ENCODE assay signal across 9 cellular contexts in the genomic region with DNA sequence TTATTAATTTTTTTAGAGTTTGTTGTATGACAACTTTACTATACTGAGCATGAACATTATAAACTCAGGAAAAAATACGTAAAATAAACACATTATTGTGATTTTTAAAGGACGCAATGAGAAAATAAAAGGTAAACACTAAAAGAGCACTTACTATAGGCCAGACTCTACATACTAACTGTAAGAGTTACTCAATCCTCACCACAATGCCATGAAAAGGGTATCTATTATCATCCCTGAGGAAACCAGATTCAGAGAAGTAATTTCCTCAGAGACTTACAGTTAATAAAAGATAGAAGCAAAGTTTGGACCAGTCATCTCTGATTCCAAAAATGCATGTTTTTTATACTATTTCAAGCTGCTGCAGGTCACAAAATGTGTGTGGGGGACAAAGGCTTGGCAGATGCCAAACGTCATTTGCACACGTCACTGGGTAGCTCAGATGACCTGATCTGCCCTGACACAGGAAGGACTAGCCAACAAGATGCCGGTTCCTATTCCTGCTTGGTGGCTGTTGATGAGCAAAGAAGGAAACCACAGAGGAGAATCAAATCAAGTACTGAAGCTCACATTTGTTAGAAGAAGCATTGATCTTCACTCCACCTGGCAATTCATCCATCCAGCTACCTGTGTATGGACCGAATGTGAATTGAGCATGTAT. TPM values are rescaled to one million over a fixed set of nuclear protein-coding genes. Genes with fewer than 3 reads are reported as not detected.
A peak's percentile ranks its signal among the peaks of the same experiment; 100 is the strongest.
DNase-seq lines count a peak whose midpoint lies in the region; ATAC-seq, FAIRE-seq and TF ChIP-seq lines count a peak whose summit lies in the region.
"Had no signal": no experiment of that assay in that cellular context is flagged by ENCODE, and none has a peak within 500 bp of the region (broad histone marks: within the 10 kb centered on the region; RNA-seq: fewer than 3 reads in every experiment).

No MANE protein-coding gene starts in this region.

- TF ChIP-seq EP300 in HepG2 (IDR thresholded peaks at IDR 0.05; ENCODE audit: low read depth in 2 of 2, low read length in 2 of 2): no peak
- no peak for TF ChIP-seq EP300 in HepG2 (CRISPR knock-in tag; IDR thresholded peaks at IDR 0.05; ENCODE audit: borderline replicate concordance)

- H4K20me1 ChIP-seq in HepG2 (ENCODE audit: insufficient read depth, low read length): no peaks in the 10 kb centered on the region

- peaks cover 56% of the 10 kb centered on the region for H3K4me1 Mint-ChIP-seq in activated CD4-positive, alpha-beta memory T cell treated with anti-CD3 and anti-CD28 coated beads, Interleukin-2, amount 10 ng/mL, durations not matched to agents 7 days and 5 days
- peaks cover 59% of the 10 kb centered on the region for H3K4me1 Mint-ChIP-seq in stimulated activated naive CD8-positive, alpha-beta T cell treated with anti-CD3 and anti-CD28 coated beads, Interleukin-15, amount 100 ng/mL, for 72 hours

- TF ChIP-seq POLR2A in right lobe of liver (IDR thresholded peaks at IDR 0.05) (no peak), HepG2 (IDR thresholded peaks at IDR 0.05; ENCODE audit: insufficient read depth in 1 of 2, low read depth in 2 of 2, low read length in 2 of 2) (no peak)

- no peak overlapping the region for H3K9ac ChIP-seq in HepG2 (ENCODE audit: insufficient read depth, low read depth, low read length)

- ATAC-seq in right lobe of liver: peak; percentile 61 to 78 (median 66)
- no peak for ATAC-seq in HepG2
- ATAC-seq in stimulated activated naive CD8-positive, alpha-beta T cell treated with anti-CD3 and anti-CD28 coated beads, Interleukin-15, amount 100 ng/mL, for 72 hours: peak; percentile 91
- ATAC-seq in SK-N-SH treated with all-trans-retinoic acid at 6 μM for 48 hours: no peak
- ATAC-seq in GM21737 (IDR thresholded peaks at IDR 0.05; ENCODE audit: unreplicated experiment): no peak

- no TSS peak for BruUV-seq in HepG2 (replicated peaks; lab: Mats Ljungman, UMichigan)

- TF ChIP-seq CTCF in right lobe of liver (IDR thresholded peaks at IDR 0.05) (no peak), HepG2 (CRISPR knock-in tag; IDR thresholded peaks at IDR 0.05) (no peak)

- no peak for FAIRE-seq in HepG2 (lab: Jason Lieb, UNC)

- POLR2A ChIA-PET in HepG2 (lab: Yijun Ruan, JAX): no interaction called here
- POLR2A ChIA-PET in activated CD4-positive, alpha-beta memory T cell treated with anti-CD3 and anti-CD28 coated beads, Interleukin-2, amount 10 ng/mL, durations not matched to agents 7 days and 5 days (lab: Charles Lee): interaction anchor here (1.0 to 1.5 kb wide), 3 partner anchors 28 to 74 kb away, joined by 3 to 4 read pairs (median 4); partner anchors contain the start of gene KLHL6

- H3K79me2 ChIP-seq in HepG2 (ENCODE audit: insufficient read depth, low read length): no peaks in the 10 kb centered on the region

- H3K4me1 ChIP-seq in right lobe of liver (peaks cover 0 to 5% (median 0%) of the 10 kb centered on the region in 4 donors), HepG2 (ENCODE audit: insufficient read depth, low read length) (peaks cover 25% of the 10 kb centered on the region)

- H3K27ac ChIP-seq in right lobe of liver (no peak overlapping the region), HepG2 (ENCODE audit: extremely low read length, insufficient read depth, low read length) (no peak overlapping the region)

- intact Hi-C loops in right lobe of liver (cut with DNase I): no loop called here
- intact Hi-C loops in HepG2 (cut with micrococcal nuclease; ENCODE audit: unreplicated experiment): no loop called here

- 78% methylated on average over 3 of the region's 6 CpGs for WGBS in right lobe of liver (ENCODE audit: insufficient coverage, low coverage, low lambda C conversion rate, missing lambda C conversion rate)
- 55% methylated on average over 5 of the region's 6 CpGs for WGBS in HepG2 (ENCODE audit: low lambda C conversion rate)

- H3K9me3 ChIP-seq in right lobe of liver (no peaks in the 10 kb centered on the region), HepG2 (ENCODE audit: low read length) (no peaks in the 10 kb centered on the region)

- H3K27me3 ChIP-seq in right lobe of liver (no peaks in the 10 kb centered on the region), HepG2 (ENCODE audit: control insufficient read depth in 1 of 2, insufficient read depth in 2 of 2, low read length in 2 of 2) (peaks cover 0 to 14% of the 10 kb centered on the region in 2 experiments; a peak in 2 of 5 replicates)

- no peaks in the 10 kb centered on the region for H3K27me3 Mint-ChIP-seq in activated CD4-positive, alpha-beta memory T cell treated with anti-CD3 and anti-CD28 coated beads, Interleukin-2, amount 10 ng/mL, durations not matched to agents 7 days and 5 days
- no peaks in the 10 kb centered on the region for H3K27me3 Mint-ChIP-seq in stimulated activated naive CD8-positive, alpha-beta T cell treated with anti-CD3 and anti-CD28 coated beads, Interleukin-15, amount 100 ng/mL, for 72 hours

- H2AFZ ChIP-seq in HepG2 (ENCODE audit: low read length): no peak overlapping the region

- H3K9me3 Mint-ChIP-seq in activated CD4-positive, alpha-beta memory T cell treated with anti-CD3 and anti-CD28 coated beads, Interleukin-2, amount 10 ng/mL, durations not matched to agents 7 days and 5 days: no peaks in the 10 kb centered on the region
- no peaks in the 10 kb centered on the region for H3K9me3 Mint-ChIP-seq in stimulated activated naive CD8-positive, alpha-beta T cell treated with anti-CD3 and anti-CD28 coated beads, Interleukin-15, amount 100 ng/mL, for 72 hours

- no peak for TF ChIP-seq RAD21 in HepG2 (CRISPR knock-in tag; IDR thresholded peaks at IDR 0.05)

- H3K4me3 ChIP-seq in right lobe of liver: no peak overlapping the region
- no peak overlapping the region for H3K4me3 ChIP-seq in HepG2 (replicated peaks in 1 of 3; ENCODE audit: insufficient read depth in 1 of 3, low read depth in 2 of 3, low read length in 3 of 3)

- DNase-seq in right lobe of liver (peak in 1 of 3 donors; percentile 42), HepG2 (ENCODE audit: low spot score) (no peak), islet precursor cell (peak; percentile 29), DMS53 (lab: John Stamatoyannopoulos, UW) (no peak)
- DNase-seq in activated CD4-positive, alpha-beta memory T cell treated with anti-CD3 and anti-CD28 coated beads, Interleukin-2, amount 10 ng/mL, durations not matched to agents 7 days and 5 days: peak; percentile 71
- DNase-seq in stimulated activated naive CD8-positive, alpha-beta T cell treated with anti-CD3 and anti-CD28 coated beads, Interleukin-15, amount 100 ng/mL, for 72 hours: peak; percentile 19 to 62
- DNase-seq: NCI-H2029 had no signal

- in situ Hi-C loops in HepG2 (cut with HindIII; ENCODE audit: extremely low pct_ligation_motif_present, low pct_unique_long_range_greater_than_20kb): no loop called here

- H3K36me3 ChIP-seq in right lobe of liver (no peaks in the 10 kb centered on the region), HepG2 (replicated peaks in 1 of 2; ENCODE audit: control insufficient read depth in 1 of 2, insufficient read depth in 2 of 2, low read length in 2 of 2) (no peaks in the 10 kb centered on the region)

- no peak overlapping the region for H3K4me2 ChIP-seq in HepG2 (ENCODE audit: low read depth, low read length)

- peak overlapping the region; percentile 79 for H3K27ac Mint-ChIP-seq in activated CD4-positive, alpha-beta memory T cell treated with anti-CD3 and anti-CD28 coated beads, Interleukin-2, amount 10 ng/mL, durations not matched to agents 7 days and 5 days
- H3K27ac Mint-ChIP-seq in stimulated activated naive CD8-positive, alpha-beta T cell treated with anti-CD3 and anti-CD28 coated beads, Interleukin-15, amount 100 ng/mL, for 72 hours: peak overlapping the region in 1 of 2 donors; percentile 40

- H3K36me3 Mint-ChIP-seq in activated CD4-positive, alpha-beta memory T cell treated with anti-CD3 and anti-CD28 coated beads, Interleukin-2, amount 10 ng/mL, durations not matched to agents 7 days and 5 days (ENCODE audit: low read depth): peaks cover 37% of the 10 kb centered on the region

- CTCF ChIA-PET in HepG2 (lab: Yijun Ruan, JAX; ENCODE audit: low intra/inter-chr PET ratio, low total read pairs): no interaction called here
- CTCF ChIA-PET in activated CD4-positive, alpha-beta memory T cell treated with anti-CD3 and anti-CD28 coated beads, Interleukin-2, amount 10 ng/mL, durations not matched to agents 7 days and 5 days (lab: Charles Lee): interaction anchor here (1.0 to 2.1 kb wide), 2 partner anchors 80 to 254 kb away, joined by 4 to 7 read pairs; no protein-coding TSS in a partner anchor

- H3K4me3 Mint-ChIP-seq in activated CD4-positive, alpha-beta memory T cell treated with anti-CD3 and anti-CD28 coated beads, Interleukin-2, amount 10 ng/mL, durations not matched to agents 7 days and 5 days: no peak overlapping the region
- peak overlapping the region; percentile 19 to 56 for H3K4me3 Mint-ChIP-seq in stimulated activated naive CD8-positive, alpha-beta T cell treated with anti-CD3 and anti-CD28 coated beads, Interleukin-15, amount 100 ng/mL, for 72 hours

RNA-seq across cellular contexts. Expression of gene KLHL6, which starts 42.3 kb away (rescaled TPM):
- total RNA-seq in right lobe of liver: 1 to 10 TPM in 4 of 6 experiments, under 1 TPM in 2; 0.59 to 2.7 (median 1.6) TPM
- total RNA-seq in HepG2 (2016; rRNA removed; fragmentation: Illumina TruSeq; extraction: Trizol): not detected in 2 replicates
- not detected in 2 replicates for total RNA-seq in HepG2 (2016; cell fraction: cytosol; rRNA removed; fragmentation: Illumina TruSeq; extraction: Trizol; ENCODE audit: low read depth)
- not detected in 2 replicates for total RNA-seq in HepG2 (2016; cell fraction: insoluble cytoplasmic fraction; rRNA removed; fragmentation: Illumina TruSeq; extraction: Trizol)
- total RNA-seq in HepG2 (2016; cell fraction: membrane; rRNA removed; fragmentation: Illumina TruSeq; extraction: Trizol): not detected in 2 replicates
- total RNA-seq in HepG2 (2016; cell fraction: nucleus; rRNA removed; fragmentation: Illumina TruSeq; extraction: Trizol): not detected in 2 replicates
- not detected in 2 replicates for polyA plus RNA-seq in HepG2 (2011; rRNA removed)
- 0.03 TPM in 1 of 2 replicates, not detected in the other for polyA plus RNA-seq in HepG2 (2011; cell fraction: cytosol; rRNA removed)
- polyA plus RNA-seq in HepG2 (2011; cell fraction: nucleus; rRNA removed): 0.05 TPM in 1 of 2 replicates, not detected in the other
- 0.04 and 0.07 TPM in 2 replicates for polyA plus RNA-seq in HepG2 (2012)
- not detected in 2 replicates for polyA plus RNA-seq in HepG2 (2016; cell fraction: cytosol; fragmentation: Illumina TruSeq; extraction: Trizol; ENCODE audit: low read depth)
- not detected in 2 replicates for polyA plus RNA-seq in HepG2 (2016; cell fraction: insoluble cytoplasmic fraction; fragmentation: Illumina TruSeq; extraction: Trizol; ENCODE audit: low read depth)
- not detected in 2 replicates for polyA plus RNA-seq in HepG2 (2016; cell fraction: membrane; fragmentation: Illumina TruSeq; extraction: Trizol; ENCODE audit: low read depth)
- polyA plus RNA-seq in HepG2 (2016; cell fraction: nucleus; fragmentation: Illumina TruSeq; extraction: Trizol; ENCODE audit: insufficient read depth, low read depth): not detected in 2 replicates
- polyA minus RNA-seq in HepG2 (2011; rRNA and poly(A)+ RNA removed; ENCODE audit: low replicate concordance): 0.33 TPM in 1 of 2 replicates, not detected in the other
- not detected in 2 replicates for polyA minus RNA-seq in HepG2 (2011; cell fraction: cytosol; rRNA and poly(A)+ RNA removed)
- polyA minus RNA-seq in HepG2 (2011; cell fraction: nucleus; rRNA and poly(A)+ RNA removed): not detected in 2 replicates
- total RNA-seq in activated CD4-positive, alpha-beta memory T cell treated with anti-CD3 and anti-CD28 coated beads, Interleukin-2, amount 10 ng/mL, durations not matched to agents 7 days and 5 days: 10 to 100 TPM; 47.1 to 48.6 TPM

Comparison
In these comparisons a context has a peak if more than half of its experiments do, and no peak if none do; other contexts are left out.
1. ATAC-seq: peak in right lobe of liver (4 of 4) and stimulated activated naive CD8-positive, alpha-beta T cell treated with anti-CD3 and anti-CD28 coated beads, Interleukin-15, amount 100 ng/mL, for 72 hours (single experiment); none in HepG2 (single experiment), SK-N-SH treated with all-trans-retinoic acid at 6 μM for 48 hours (single experiment) and GM21737 (single experiment).
2. DNase-seq: peak in activated CD4-positive, alpha-beta memory T cell treated with anti-CD3 and anti-CD28 coated beads, Interleukin-2, amount 10 ng/mL, durations not matched to agents 7 days and 5 days (single experiment), islet precursor cell (single experiment) and stimulated activated naive CD8-positive, alpha-beta T cell treated with anti-CD3 and anti-CD28 coated beads, Interleukin-15, amount 100 ng/mL, for 72 hours (2 of 2); none in HepG2 (single experiment) and DMS53 (single experiment).
3. RNA of gene KLHL6, which starts 42.3 kb away (total RNA-seq): 47.1 to 48.6 TPM in activated CD4-positive, alpha-beta memory T cell treated with anti-CD3 and anti-CD28 coated beads, Interleukin-2, amount 10 ng/mL, durations not matched to agents 7 days and 5 days; 0.59 to 2.7 TPM in right lobe of liver and not detected in HepG2; every median in the first group is over 10 times any median in the second.